13 cellular contexts compared by ENCODE assay signal in the genomic region with DNA sequence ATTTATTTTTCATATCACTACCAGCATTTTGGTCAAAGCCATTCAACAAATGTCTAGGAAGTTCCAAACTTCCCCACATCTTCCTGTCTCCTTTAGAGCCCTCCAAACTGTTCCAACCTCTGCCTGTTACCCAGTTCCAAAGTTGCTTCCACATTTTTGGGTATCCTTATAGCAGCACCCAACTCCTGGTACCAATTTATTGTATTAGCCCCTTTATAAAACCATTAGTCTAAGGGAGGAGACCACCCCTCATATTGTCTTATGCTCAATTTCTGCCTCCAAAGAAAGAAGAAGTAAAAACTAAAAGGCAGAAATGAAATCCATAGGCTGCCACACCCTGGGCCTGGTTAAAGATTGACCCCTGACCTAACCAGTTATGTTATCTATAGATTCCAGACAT. TPM values are rescaled to one million over a fixed set of nuclear protein-coding genes. Genes with fewer than 3 reads are reported as not detected.
"Had no signal": no experiment of that assay in that cellular context is flagged by ENCODE, and none has a peak within 500 bp of the region (broad histone marks: within the 10 kb centered on the region; RNA-seq: fewer than 3 reads in every experiment).

No MANE protein-coding gene starts in this region.

RNA-seq across cellular contexts. Expression of a gene that starts 27.2 kb away (rescaled TPM):
- total RNA-seq: stomach, subcutaneous adipose tissue, suprapubic skin, temporal lobe, thoracic aorta, thyroid gland, tibial nerve, transverse colon, upper lobe of left lung, upper lobe of right lung, ureter, urinary bladder, vagina had no signal
- polyA plus RNA-seq: stomach had no signal
